In genomic region chr17:41520821-41521521, GRCh38 we compare ENCODE assay signal across 1 cellular context.
A peak's percentile ranks its signal among the peaks of the same experiment; 100 is the strongest.
TF ChIP-seq lines count a peak whose summit lies in the region.

No MANE protein-coding gene starts in this region.

TF ChIP-seq in HepG2, 621 proteins besides CTCF, POLR2A, EP300 and RAD21:
- TF ChIP-seq ZNF768 (CRISPR knock-in tag; IDR thresholded peaks at IDR 0.05) (0 out of 2 replicates have a peak, but pooled peaks have one; percentile 22), SMAD1 (CRISPR knock-in tag; IDR thresholded peaks at IDR 0.05; ENCODE audit: borderline replicate concordance, low read depth) (no peak), CCAR2 (optimal IDR thresholded peaks at IDR 0.05; ENCODE audit: low read depth, low read length) (no peak), MLLT10 (CRISPR knock-in tag; IDR thresholded peaks at IDR 0.05) (no peak), TEAD3 (CRISPR knock-in tag; optimal IDR thresholded peaks at IDR 0.05; ENCODE audit: borderline replicate concordance) (no peak), ZNF30 (CRISPR knock-in tag; IDR thresholded peaks at IDR 0.05) (no peak), SKIL (CRISPR knock-in tag; IDR thresholded peaks at IDR 0.05; ENCODE audit: borderline replicate concordance) (no peak), SIX1 (CRISPR knock-in tag; IDR thresholded peaks at IDR 0.05; ENCODE audit: borderline replicate concordance) (no peak), ZNF574 (CRISPR knock-in tag; IDR thresholded peaks at IDR 0.05) (no peak), KLF16 (CRISPR knock-in tag; IDR thresholded peaks at IDR 0.05) (no peak), TBX2 (CRISPR knock-in tag; IDR thresholded peaks at IDR 0.05; ENCODE audit: borderline replicate concordance) (0 out of 2 replicates have a peak, but pooled peaks have one; percentile 15), STAT6 (CRISPR knock-in tag; IDR thresholded peaks at IDR 0.05; ENCODE audit: borderline replicate concordance) (no peak), ZNF850 (CRISPR knock-in tag; conservative IDR thresholded peaks at IDR 0.05) (no peak)
